1 cellular context compared by ENCODE assay signal in genomic region chr12:52992699-52993557, GRCh38.
TF ChIP-seq lines count a peak whose summit lies in the region.

No MANE protein-coding gene starts in this region.

TF ChIP-seq in HepG2, 621 proteins besides CTCF, POLR2A, EP300 and RAD21 (continued from another document and continues in another):
- TF ChIP-seq ZUFSP (CRISPR knock-in tag; IDR thresholded peaks at IDR 0.05; ENCODE audit: borderline replicate concordance), result no peak
- TF ChIP-seq AGO1 (IDR thresholded peaks at IDR 0.05; ENCODE audit: low read depth, low read length, poor library complexity, severe bottlenecking), result no peak
- no peak for TF ChIP-seq ZBTB4 (CRISPR knock-in tag; IDR thresholded peaks at IDR 0.05; ENCODE audit: borderline replicate concordance)
- TF ChIP-seq PAWR (CRISPR knock-in tag; IDR thresholded peaks at IDR 0.05; ENCODE audit: borderline replicate concordance), result no peak
- TF ChIP-seq GATAD2A (CRISPR knock-in tag; IDR thresholded peaks at IDR 0.05), result peak; percentile 80
- no peak for TF ChIP-seq PCBP2 (optimal IDR thresholded peaks at IDR 0.05; ENCODE audit: low read depth, low read length, poor library complexity, severe bottlenecking)
- no peak for TF ChIP-seq ZNF609 (CRISPR knock-in tag; IDR thresholded peaks at IDR 0.05; ENCODE audit: borderline replicate concordance)
- TF ChIP-seq SNAPC5 (CRISPR knock-in tag; IDR thresholded peaks at IDR 0.05; ENCODE audit: borderline replicate concordance), result no peak
- no peak for TF ChIP-seq SMAD1 (CRISPR knock-in tag; IDR thresholded peaks at IDR 0.05; ENCODE audit: borderline replicate concordance, low read depth)
- no peak for TF ChIP-seq SETDB1 (CRISPR knock-in tag; IDR thresholded peaks at IDR 0.05; ENCODE audit: borderline replicate concordance)
- no peak for TF ChIP-seq REPIN1 (CRISPR knock-in tag; IDR thresholded peaks at IDR 0.05; ENCODE audit: borderline replicate concordance, low read depth)
- TF ChIP-seq ZNF441 (CRISPR knock-in tag; IDR thresholded peaks at IDR 0.05; ENCODE audit: borderline replicate concordance), result no peak
- TF ChIP-seq HBP1 (CRISPR knock-in tag; IDR thresholded peaks at IDR 0.05; ENCODE audit: low read depth), result no peak
- TF ChIP-seq IRF1 (CRISPR knock-in tag; IDR thresholded peaks at IDR 0.05; ENCODE audit: low read depth), result no peak
- no peak for TF ChIP-seq ZNF616 (CRISPR knock-in tag; IDR thresholded peaks at IDR 0.05; ENCODE audit: low read depth)
- no peak for TF ChIP-seq KDM5B (CRISPR knock-in tag; IDR thresholded peaks at IDR 0.05; ENCODE audit: borderline replicate concordance)
- no peak; the same call in 1 of the 2 replicates for TF ChIP-seq PHF21A (CRISPR knock-in tag; IDR thresholded peaks at IDR 0.05)
- no peak for TF ChIP-seq ZNF775 (CRISPR knock-in tag; IDR thresholded peaks at IDR 0.05; ENCODE audit: borderline replicate concordance)
- peak; percentile 94 for TF ChIP-seq NFE2L2 (IDR thresholded peaks at IDR 0.05; ENCODE audit: low read length)
- TF ChIP-seq KDM6A (CRISPR knock-in tag; IDR thresholded peaks at IDR 0.05; ENCODE audit: low read depth), result no peak; the same call in 1 of the 2 replicates
- TF ChIP-seq ZSCAN21 (CRISPR knock-in tag; IDR thresholded peaks at IDR 0.05; ENCODE audit: borderline replicate concordance), result 0 out of 2 replicates have a peak, but pooled peaks have one; percentile 39
- TF ChIP-seq ZMYM2 (CRISPR knock-in tag; IDR thresholded peaks at IDR 0.05), result no peak
- TF ChIP-seq ZNF737 (CRISPR knock-in tag; IDR thresholded peaks at IDR 0.05; ENCODE audit: borderline replicate concordance), result no peak
- no peak for TF ChIP-seq KLF6 (CRISPR knock-in tag; IDR thresholded peaks at IDR 0.05)
- TF ChIP-seq ZBTB26 (CRISPR knock-in tag; IDR thresholded peaks at IDR 0.05; ENCODE audit: borderline replicate concordance), result no peak
- TF ChIP-seq TFE3 (CRISPR knock-in tag; IDR thresholded peaks at IDR 0.05), result peak; percentile 64
- TF ChIP-seq PHF8 (CRISPR knock-in tag; IDR thresholded peaks at IDR 0.05), result no peak
- TF ChIP-seq THAP11 (CRISPR knock-in tag; IDR thresholded peaks at IDR 0.05), result no peak
- TF ChIP-seq STAG1 (CRISPR knock-in tag; IDR thresholded peaks at IDR 0.05), result no peak
- TF ChIP-seq KDM5A (IDR thresholded peaks at IDR 0.05; ENCODE audit: borderline replicate concordance, low read length), result no peak
- TF ChIP-seq PLSCR1 (CRISPR knock-in tag; IDR thresholded peaks at IDR 0.05; ENCODE audit: borderline replicate concordance), result no peak
- no peak for TF ChIP-seq ZNF576 (CRISPR knock-in tag; IDR thresholded peaks at IDR 0.05)
- TF ChIP-seq ZBTB46 (CRISPR knock-in tag; IDR thresholded peaks at IDR 0.05; ENCODE audit: borderline replicate concordance), result no peak
- no peak for TF ChIP-seq ESRRA (CRISPR knock-in tag; IDR thresholded peaks at IDR 0.05; ENCODE audit: low read depth)
- TF ChIP-seq NKX3-1 (CRISPR knock-in tag; IDR thresholded peaks at IDR 0.05), result no peak
- no peak for TF ChIP-seq ZNF234 (CRISPR knock-in tag; conservative IDR thresholded peaks at IDR 0.05)
- TF ChIP-seq BRF2 (CRISPR knock-in tag; IDR thresholded peaks at IDR 0.05), result no peak
- no peak for TF ChIP-seq IRX3 (CRISPR knock-in tag; IDR thresholded peaks at IDR 0.05; ENCODE audit: borderline replicate concordance, low read depth)
- no peak for TF ChIP-seq POLR2AphosphoS2 (IDR thresholded peaks at IDR 0.05; ENCODE audit: low read depth, low read length)
- TF ChIP-seq FOXO1 (CRISPR knock-in tag; IDR thresholded peaks at IDR 0.05), result peak; percentile 18; the same call in 1 of the 2 replicates
